ENCODE assay signal across 9 cellular contexts in the genomic region with DNA sequence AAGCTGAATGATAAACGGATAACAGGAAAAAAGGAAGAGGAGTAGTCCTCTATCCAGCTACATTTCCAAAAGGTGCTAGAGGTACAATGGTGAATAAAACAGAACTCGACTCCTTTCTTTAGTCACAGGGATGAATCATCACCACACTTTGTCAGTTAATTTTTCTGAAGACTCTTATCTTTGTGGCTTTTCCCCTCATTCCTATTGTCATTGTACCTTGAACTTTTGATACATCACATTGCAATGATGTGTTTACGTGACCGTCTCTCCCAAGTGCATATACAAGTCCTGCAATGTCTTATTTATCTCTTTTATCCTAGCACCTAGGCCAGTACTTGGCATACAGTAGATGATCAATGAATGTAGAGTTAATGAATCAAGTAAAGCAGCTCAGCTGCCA.
"Had no signal": no experiment of that assay in that cellular context is flagged by ENCODE, and none has a peak within 500 bp of the region (broad histone marks: within the 10 kb centered on the region; RNA-seq: fewer than 3 reads in every experiment).

No MANE protein-coding gene starts in this region.

- H3K27ac Mint-ChIP-seq: HFFc6 had no signal

- H3K4me3 Mint-ChIP-seq: HFFc6 had no signal

- H3K4me1 ChIP-seq: HAP-1 had no signal

- H3K9ac ChIP-seq: GM23248 had no signal

- H3K27ac ChIP-seq: GM23248, HL-60 had no signal

- DNase-seq: GM23248, GOT3, H7, HFFc6 had no signal

- FAIRE-seq: HepG2, K562 had no signal

- H2AFZ ChIP-seq: GM23248 had no signal

- H3K36me3 ChIP-seq: HAP-1 had no signal

- H3K9me3 ChIP-seq: HAP-1 had no signal

- H3K4me3 ChIP-seq: GM23248, HAP-1, K562 had no signal

- ATAC-seq: HCT116, HepG2, K562 had no signal
